Comparison of ENCODE assay signal across 1 cellular context in genomic region chr6:148780918-148781436, GRCh38.
A peak's percentile ranks its signal among the peaks of the same experiment; 100 is the strongest.
TF ChIP-seq lines count a peak whose summit lies in the region.

No MANE protein-coding gene starts in this region.

TF ChIP-seq in GM12878, 131 proteins besides CTCF, POLR2A, EP300 and RAD21 (continued from another document and continues in another):
- TF ChIP-seq, protein P1, sequence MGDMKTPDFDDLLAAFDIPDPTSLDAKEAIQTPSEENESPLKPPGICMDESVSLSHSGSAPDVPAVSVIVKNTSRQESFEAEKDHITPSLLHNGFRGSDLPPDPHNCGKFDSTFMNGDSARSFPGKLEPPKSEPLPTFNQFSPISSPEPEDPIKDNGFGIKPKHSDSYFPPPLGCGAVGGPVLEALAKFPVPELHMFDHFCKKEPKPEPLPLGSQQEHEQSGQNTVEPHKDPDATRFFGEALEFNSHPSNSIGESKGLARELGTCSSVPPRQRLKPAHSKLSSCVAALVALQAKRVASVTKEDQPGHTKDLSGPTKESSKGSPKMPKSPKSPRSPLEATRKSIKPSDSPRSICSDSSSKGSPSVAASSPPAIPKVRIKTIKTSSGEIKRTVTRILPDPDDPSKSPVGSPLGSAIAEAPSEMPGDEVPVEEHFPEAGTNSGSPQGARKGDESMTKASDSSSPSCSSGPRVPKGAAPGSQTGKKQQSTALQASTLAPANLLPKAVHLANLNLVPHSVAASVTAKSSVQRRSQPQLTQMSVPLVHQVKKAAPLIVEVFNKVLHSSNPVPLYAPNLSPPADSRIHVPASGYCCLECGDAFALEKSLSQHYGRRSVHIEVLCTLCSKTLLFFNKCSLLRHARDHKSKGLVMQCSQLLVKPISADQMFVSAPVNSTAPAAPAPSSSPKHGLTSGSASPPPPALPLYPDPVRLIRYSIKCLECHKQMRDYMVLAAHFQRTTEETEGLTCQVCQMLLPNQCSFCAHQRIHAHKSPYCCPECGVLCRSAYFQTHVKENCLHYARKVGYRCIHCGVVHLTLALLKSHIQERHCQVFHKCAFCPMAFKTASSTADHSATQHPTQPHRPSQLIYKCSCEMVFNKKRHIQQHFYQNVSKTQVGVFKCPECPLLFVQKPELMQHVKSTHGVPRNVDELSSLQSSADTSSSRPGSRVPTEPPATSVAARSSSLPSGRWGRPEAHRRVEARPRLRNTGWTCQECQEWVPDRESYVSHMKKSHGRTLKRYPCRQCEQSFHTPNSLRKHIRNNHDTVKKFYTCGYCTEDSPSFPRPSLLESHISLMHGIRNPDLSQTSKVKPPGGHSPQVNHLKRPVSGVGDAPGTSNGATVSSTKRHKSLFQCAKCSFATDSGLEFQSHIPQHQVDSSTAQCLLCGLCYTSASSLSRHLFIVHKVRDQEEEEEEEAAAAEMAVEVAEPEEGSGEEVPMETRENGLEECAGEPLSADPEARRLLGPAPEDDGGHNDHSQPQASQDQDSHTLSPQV (IDR thresholded peaks at IDR 0.05), result no peak
- TF ChIP-seq BCLAF1 (IDR thresholded peaks at IDR 0.05) (no peak), ZBTB40 (IDR thresholded peaks at IDR 0.05; ENCODE audit: borderline replicate concordance) (no peak; the same call in 1 of the 2 replicates), ATF7 (IDR thresholded peaks at IDR 0.05; ENCODE audit: low read depth) (peak; percentile 84), TARDBP (IDR thresholded peaks at IDR 0.05; ENCODE audit: borderline replicate concordance) (no peak), CHD1 (IDR thresholded peaks at IDR 0.05; ENCODE audit: low read depth, low read length) (no peak), IKZF2 (IDR thresholded peaks at IDR 0.05) (peak; percentile 88 to 91), JUNB (IDR thresholded peaks at IDR 0.05) (peak; percentile 90), SREBF2 (IDR thresholded peaks at IDR 0.05; ENCODE audit: low read length) (no peak), MTA3 (IDR thresholded peaks at IDR 0.05; ENCODE audit: borderline replicate concordance, low read length) (no peak), GATAD2B (conservative IDR thresholded peaks at IDR 0.05; ENCODE audit: low read depth) (no peak), HCFC1 (IDR thresholded peaks at IDR 0.05; ENCODE audit: low read length) (no peak), CBFB (IDR thresholded peaks at IDR 0.05; ENCODE audit: low read depth) (no peak), TCF7 (IDR thresholded peaks at IDR 0.05; ENCODE audit: borderline replicate concordance) (no peak), CBX3 (IDR thresholded peaks at IDR 0.05; ENCODE audit: borderline replicate concordance, low read depth) (no peak), RELA (IDR thresholded peaks at IDR 0.05; ENCODE audit: borderline replicate concordance, partially characterized antibody) (no peak), EGR1 (IDR thresholded peaks at IDR 0.05; ENCODE audit: borderline replicate concordance in 1 of 2, low read depth in 2 of 2, low read length in 2 of 2) (no peak), ZNF622 (IDR thresholded peaks at IDR 0.05) (no peak), EZH2 (IDR thresholded peaks at IDR 0.05; ENCODE audit: borderline replicate concordance, control insufficient read depth, low read depth, low read length) (no peak), MEF2B (IDR thresholded peaks at IDR 0.05; ENCODE audit: partially characterized antibody, poor library complexity, severe bottlenecking) (peak; percentile 92), ZZZ3 (IDR thresholded peaks at IDR 0.05; ENCODE audit: control insufficient read depth, insufficient read length, low read depth) (no peak), HDGF (IDR thresholded peaks at IDR 0.05) (no peak), HDAC2 (IDR thresholded peaks at IDR 0.05) (no peak), POLR2AphosphoS2 (IDR thresholded peaks at IDR 0.05; ENCODE audit: low read depth, low read length) (no peak), E2F8 (IDR thresholded peaks at IDR 0.05; ENCODE audit: low read depth, partially characterized antibody) (no peak), KLF5 (IDR thresholded peaks at IDR 0.05; ENCODE audit: partially characterized antibody) (no peak), BHLHE40 (IDR thresholded peaks at IDR 0.05; ENCODE audit: borderline replicate concordance in 1 of 2, low read depth in 2 of 2, low read length in 1 of 2) (peak; percentile 89), CBX5 (IDR thresholded peaks at IDR 0.05; ENCODE audit: low read depth) (peak; percentile 82), HDAC6 (IDR thresholded peaks at IDR 0.05; ENCODE audit: unreplicated experiment) (no peak), SUZ12 (IDR thresholded peaks at IDR 0.05; ENCODE audit: unreplicated experiment) (no peak), DPF2 (IDR thresholded peaks at IDR 0.05) (0 out of 2 replicates have a peak, but pooled peaks have one; percentile 18), CHD4 (IDR thresholded peaks at IDR 0.05) (no peak), CEBPZ (IDR thresholded peaks at IDR 0.05; ENCODE audit: low read depth, low read length) (no peak), ZBTB11 (CRISPR knock-in tag; IDR thresholded peaks at IDR 0.05) (no peak), MEF2A (IDR thresholded peaks at IDR 0.05; ENCODE audit: insufficient read depth, low read depth, low read length) (peak; percentile 85), BMI1 (IDR thresholded peaks at IDR 0.05; ENCODE audit: borderline replicate concordance) (no peak; the same call in 1 of the 2 replicates)
- TF ChIP-seq, protein P2, sequence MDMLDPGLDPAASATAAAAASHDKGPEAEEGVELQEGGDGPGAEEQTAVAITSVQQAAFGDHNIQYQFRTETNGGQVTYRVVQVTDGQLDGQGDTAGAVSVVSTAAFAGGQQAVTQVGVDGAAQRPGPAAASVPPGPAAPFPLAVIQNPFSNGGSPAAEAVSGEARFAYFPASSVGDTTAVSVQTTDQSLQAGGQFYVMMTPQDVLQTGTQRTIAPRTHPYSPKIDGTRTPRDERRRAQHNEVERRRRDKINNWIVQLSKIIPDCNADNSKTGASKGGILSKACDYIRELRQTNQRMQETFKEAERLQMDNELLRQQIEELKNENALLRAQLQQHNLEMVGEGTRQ (IDR thresholded peaks at IDR 0.05; ENCODE audit: borderline replicate concordance, low read depth, low read length), result no peak
